Comparison of ENCODE assay signal across 9 cellular contexts in the genomic region with DNA sequence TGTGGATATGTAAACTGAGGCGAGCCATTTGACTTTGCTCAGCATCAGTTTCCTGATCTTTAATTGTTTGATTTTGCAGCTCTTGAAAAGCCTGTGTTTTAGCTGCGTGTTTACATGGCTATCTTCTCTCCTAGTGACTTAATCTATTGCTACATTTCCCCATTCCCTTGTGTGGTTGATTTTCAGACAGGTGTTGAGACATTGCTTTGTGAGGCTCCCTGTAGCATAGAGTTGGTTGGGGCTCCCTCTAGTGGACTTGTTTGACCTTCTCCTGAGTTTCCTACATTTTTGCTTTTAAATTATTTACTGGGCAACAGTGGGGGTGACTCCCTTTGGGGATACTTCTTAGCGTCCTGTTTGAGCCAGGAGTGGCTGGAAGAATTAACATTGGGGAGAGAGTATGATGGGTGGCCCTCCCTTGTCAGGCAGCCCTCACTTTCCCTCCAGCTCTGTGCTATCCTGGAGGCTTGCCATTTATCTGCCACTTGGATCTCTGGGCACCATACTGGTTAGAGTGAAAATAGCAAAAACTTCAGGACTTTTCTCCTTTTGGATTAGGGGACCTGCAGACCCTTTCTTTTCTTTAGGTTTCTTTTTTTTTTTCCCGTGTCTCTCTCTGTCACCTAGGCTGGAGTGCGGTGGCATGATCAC. TPM values are rescaled to one million over a fixed set of nuclear protein-coding genes. Genes with fewer than 3 reads are reported as not detected.
DNase-seq lines count a peak whose midpoint lies in the region; ATAC-seq and TF ChIP-seq lines count a peak whose summit lies in the region.
"Had no signal": no experiment of that assay in that cellular context is flagged by ENCODE, and none has a peak within 500 bp of the region (broad histone marks: within the 10 kb centered on the region; RNA-seq: fewer than 3 reads in every experiment).

No MANE protein-coding gene starts in this region.

- no peak overlapping the region for H3K4me3 ChIP-seq in effector memory CD4-positive, alpha-beta T cell (ENCODE audit: insufficient read depth, low read depth, low read length, poor library complexity, severe bottlenecking)

- no peak overlapping the region for H3K27ac ChIP-seq in effector memory CD4-positive, alpha-beta T cell (ENCODE audit: insufficient read depth, low read length, poor library complexity, severe bottlenecking)

- H3K9me3 ChIP-seq in effector memory CD4-positive, alpha-beta T cell (ENCODE audit: control insufficient read depth, low read length), result no peaks in the 10 kb centered on the region

- ATAC-seq in GM18519 (IDR thresholded peaks at IDR 0.05; ENCODE audit: low FRiP score, unreplicated experiment), result no peak

- H3K27me3 ChIP-seq in effector memory CD4-positive, alpha-beta T cell (replicated peaks; ENCODE audit: control insufficient read depth, insufficient read depth, low read length, poor library complexity, severe bottlenecking), result no peaks in the 10 kb centered on the region

- peak; percentile 80 for TF ChIP-seq CTCF in GM12872 (IDR thresholded peaks at IDR 0.05; ENCODE audit: insufficient read depth, low read depth, low read length)

- no peaks in the 10 kb centered on the region for H3K36me3 ChIP-seq in effector memory CD4-positive, alpha-beta T cell (ENCODE audit: control insufficient read depth, insufficient read depth, low read length)

- H3K4me1 ChIP-seq in effector memory CD4-positive, alpha-beta T cell (ENCODE audit: control insufficient read depth, insufficient read depth, low read length, poor library complexity, severe bottlenecking), result peaks cover 3% of the 10 kb centered on the region

- DNase-seq in HT-29 (ENCODE audit: low spot score) (peak; percentile 99), NCI-H82 treated with DMSO at 0.1 percent for 48 hours (lab: John Stamatoyannopoulos, UW; ENCODE audit: unreplicated experiment) (peak; percentile 72), medulla oblongata (ENCODE audit: extremely low spot score) (peak; percentile 86)
- DNase-seq in activated CD4-positive, alpha-beta T cell treated with anti-CD3 and anti-CD28 coated beads, Interleukin-2, amount 50 U/mL, for 48 hours, result peak; percentile 58 to 69
- DNase-seq in effector memory CD4-positive, alpha-beta T cell, result peak; percentile 19 to 51 (median 37)
- peak; percentile 71 for DNase-seq in stimulated activated CD8-positive, alpha-beta memory T cell treated with anti-CD3 and anti-CD28 coated beads, Interleukin-4, amount 100 ng/mL, for 48 hours

RNA-seq across cellular contexts. Expression of a gene that starts 9.2 kb away (rescaled TPM):
- 6.5 and 8.3 TPM in 2 replicates for total RNA-seq in HT-29 (2014; rRNA removed; shearing (Covaris generic))

RNA-seq across cellular contexts. Expression of a gene that starts 11.7 kb away (rescaled TPM):
- 1.8 TPM in 2 replicates for total RNA-seq in HT-29 (2014; rRNA removed; shearing (Covaris generic))
- total RNA-seq: mononuclear cell had no signal

RNA-seq across cellular contexts. Expression of a gene that starts 28.4 kb away (rescaled TPM):
- total RNA-seq in HT-29 (2014; rRNA removed; shearing (Covaris generic)), result 13.1 and 21.1 TPM in 2 replicates

RNA-seq across cellular contexts. Expression of a gene that starts 48.1 kb away (rescaled TPM):
- not detected in 2 replicates for total RNA-seq in HT-29 (2014; rRNA removed; shearing (Covaris generic))

Comparison
In these comparisons a context has a peak if more than half of its experiments do, and no peak if none do; other contexts are left out.
1. DNase-seq: peak in every context shown above with its lines; median percentile 99 in HT-29; 86 in medulla oblongata; 72 in NCI-H82 treated with DMSO at 0.1 percent for 48 hours; 71 in stimulated activated CD8-positive, alpha-beta memory T cell treated with anti-CD3 and anti-CD28 coated beads, Interleukin-4, amount 100 ng/mL, for 48 hours; 64 in activated CD4-positive, alpha-beta T cell treated with anti-CD3 and anti-CD28 coated beads, Interleukin-2, amount 50 U/mL, for 48 hours; 37 in effector memory CD4-positive, alpha-beta T cell.